Comparison of ENCODE assay signal across 7 cellular contexts in the genomic region with DNA sequence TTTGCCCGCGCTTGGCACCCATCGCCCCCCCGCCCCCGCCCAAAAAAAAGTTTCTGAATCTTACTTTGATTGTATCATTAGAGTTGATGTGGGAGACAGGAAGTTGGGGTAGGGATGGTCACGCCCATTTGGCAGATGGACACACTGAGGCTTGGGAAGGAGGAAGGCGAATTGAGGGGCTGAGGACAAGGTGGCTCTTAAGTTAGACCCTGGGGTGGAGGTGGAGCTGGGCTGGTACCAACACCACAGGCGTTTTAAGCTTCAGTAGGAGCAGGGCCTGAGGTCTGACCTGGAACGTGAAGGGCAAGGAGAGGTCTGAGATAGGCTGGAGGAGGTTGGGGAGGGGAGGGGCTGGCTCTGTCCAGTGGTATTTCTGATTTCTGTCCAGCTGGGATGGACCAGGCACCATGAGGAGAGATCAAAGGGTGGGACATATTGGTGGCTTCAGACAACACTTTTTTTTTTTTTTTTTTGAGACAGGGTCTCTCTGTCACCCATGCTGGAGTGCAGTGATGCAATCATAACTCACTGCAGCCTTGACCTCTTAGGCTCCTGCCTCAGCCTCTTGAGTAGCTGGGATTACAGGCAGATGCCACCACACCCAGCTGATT. TPM values are rescaled to one million over a fixed set of nuclear protein-coding genes. Genes with fewer than 3 reads are reported as not detected.
DNase-seq lines count a peak whose midpoint lies in the region; ATAC-seq, FAIRE-seq and TF ChIP-seq lines count a peak whose summit lies in the region.

No MANE protein-coding gene starts in this region.

- CTCF ChIA-PET in HCT116 (lab: Charles Lee), result interaction anchor here (0.6 to 7.3 kb wide), 6 partner anchors 8 to 267 kb away, joined by 3 to 112 read pairs (median 3); no protein-coding TSS in a partner anchor
- CTCF ChIA-PET in Panc1 (lab: Charles Lee), result interaction anchor here (1.3 kb wide), 1 partner anchor 152 kb away, joined by 6 read pairs; a partner anchor contains a TSS

- no peak for TF ChIP-seq POLR2A in HCT116 (IDR thresholded peaks at IDR 0.05; ENCODE audit: borderline replicate concordance, extremely low read depth, insufficient read depth, insufficient read length)
- TF ChIP-seq POLR2A in esophagus squamous epithelium (IDR thresholded peaks at IDR 0.05), result no peak

- POLR2A ChIA-PET in HCT116 (lab: Charles Lee) (interaction anchor here (0.6 to 6.0 kb wide), 5 partner anchors 10 to 168 kb away, joined by 3 to 36 read pairs (median 3); a partner anchor contains a TSS), Panc1 (lab: Charles Lee) (interaction anchor here (0.6 kb wide), 1 partner anchor 73 kb away, joined by 6 read pairs; no protein-coding TSS in a partner anchor)

- intact Hi-C loops in HCT116 (cut with micrococcal nuclease), result loop anchor here (5.0 to 10.0 kb wide), 4 partner anchors 152 to 410 kb away; a partner anchor contains a TSS
- intact Hi-C loops in Panc1 (cut with micrococcal nuclease; ENCODE audit: unreplicated experiment), result loop anchor here (5.0 to 10.0 kb wide), 3 partner anchors 152 to 270 kb away; a partner anchor contains a TSS
- intact Hi-C loops in esophagus squamous epithelium (cut with DNase I), result loop anchor here (5.0 kb wide), 1 partner anchor 47 kb away; no protein-coding TSS in a partner anchor

- BruUV-seq in HCT116 (replicated peaks; lab: Mats Ljungman, UMichigan) (TSS peak; percentile 90), Panc1 (replicated peaks; lab: Mats Ljungman, UMichigan) (no TSS peak)

- FAIRE-seq in D721Med (lab: Jason Lieb, UNC), result no peak

- H3K27me3 ChIP-seq in HCT116 (ENCODE audit: insufficient read depth, low read length) (no peaks in the 10 kb centered on the region), Panc1 (ENCODE audit: control insufficient read depth, insufficient read depth, low read length) (no peaks in the 10 kb centered on the region), esophagus squamous epithelium (no peaks in the 10 kb centered on the region)

- H3K27ac ChIP-seq in HCT116 (ENCODE audit: low read depth, low read length), result peak overlapping the region; percentile 88
- peak overlapping the region; percentile 37; the same call in 1 of the 2 replicates for H3K27ac ChIP-seq in Panc1 (ENCODE audit: low read length)
- peak overlapping the region; percentile 87 to 96 (median 95) for H3K27ac ChIP-seq in esophagus squamous epithelium
- H3K27ac ChIP-seq in skin epidermis, result peak overlapping the region in 20 of 21 experiments; percentile 46 to 93 (median 83)

- no peak for ATAC-seq in HCT116
- ATAC-seq in Panc1, result no peak
- ATAC-seq in HG02798 (IDR thresholded peaks at IDR 0.05; ENCODE audit: poor library complexity, unreplicated experiment), result no peak

- in situ Hi-C loops in Panc1 (cut with HindIII; ENCODE audit: low pct_unique_long_range_greater_than_20kb, low sequenced_read_pairs), result no loop called here

- H3K4me1 ChIP-seq in HCT116 (ENCODE audit: control insufficient read depth in 1 of 2, insufficient read depth in 2 of 2, low read length in 2 of 2), result peaks cover 62 to 80% of the 10 kb centered on the region in 2 experiments
- peaks cover 50% of the 10 kb centered on the region for H3K4me1 ChIP-seq in Panc1 (ENCODE audit: control insufficient read depth, insufficient read depth, low read length)
- peaks cover 29 to 80% (median 31%) of the 10 kb centered on the region in 3 donors for H3K4me1 ChIP-seq in esophagus squamous epithelium

- no peaks in the 10 kb centered on the region for H3K9me2 ChIP-seq in HCT116 (ENCODE audit: insufficient read depth)

- H3K9me3 ChIP-seq in HCT116 (ENCODE audit: control insufficient read depth in 1 of 2, insufficient read depth in 1 of 2, low read depth in 1 of 2, low read length in 2 of 2) (no peaks in the 10 kb centered on the region), Panc1 (ENCODE audit: control insufficient read depth, insufficient read depth, low read depth, low read length) (no peaks in the 10 kb centered on the region), esophagus squamous epithelium (no peaks in the 10 kb centered on the region)

- TF ChIP-seq CTCF in HCT116 (IDR thresholded peaks at IDR 0.05 in 2 of 3, conservative IDR thresholded peaks at IDR 0.05 in 1 of 3; ENCODE audit: borderline replicate concordance in 1 of 3, insufficient read depth in 1 of 3, low read depth in 2 of 3, low read length in 2 of 3) (no peak), Panc1 (IDR thresholded peaks at IDR 0.05) (no peak), esophagus squamous epithelium (IDR thresholded peaks at IDR 0.05) (no peak), D721Med (IDR thresholded peaks at IDR 0.05; ENCODE audit: insufficient read depth, missing control alignments) (no peak)

- RAD21 ChIA-PET in HCT116 (lab: Charles Lee; ENCODE audit: low non-redundant PET in 1 of 2, low total read pairs in 2 of 2, uncharacterized antibody in 2 of 2, unreplicated experiment in 2 of 2), result no interaction called here

- H3K79me2 ChIP-seq in HCT116 (ENCODE audit: insufficient read depth, low read length), result peaks cover 22% of the 10 kb centered on the region

- no peaks in the 10 kb centered on the region for H4K20me1 ChIP-seq in HCT116 (ENCODE audit: insufficient read depth)

- H3K4me3 ChIP-seq in HCT116 (replicated peaks in 1 of 2; ENCODE audit: low read depth in 1 of 2, low read length in 2 of 2) (peak overlapping the region; percentile 60 to 95), Panc1 (ENCODE audit: low read depth in 2 of 2, low read length in 2 of 2) (peak overlapping the region; percentile 42 to 50), esophagus squamous epithelium (peak overlapping the region; percentile 47 to 72 (median 70)), skin epidermis (peak overlapping the region; percentile 38 to 58 (median 45))

- peak overlapping the region; percentile 87 for H3K9ac ChIP-seq in HCT116 (ENCODE audit: low read length)

- WGBS in esophagus squamous epithelium, 2 donors, result 22 to 23% methylated on average over 4 of the region's 9 CpGs

- H3K36me3 ChIP-seq in HCT116 (ENCODE audit: control insufficient read depth in 1 of 2, insufficient read depth in 2 of 2, low read length in 2 of 2) (no peaks in the 10 kb centered on the region), Panc1 (ENCODE audit: control insufficient read depth, insufficient read depth, low read length) (no peaks in the 10 kb centered on the region; the same call in 1 of the 2 replicates), esophagus squamous epithelium (peaks cover 0 to 9% (median 0%) of the 10 kb centered on the region in 3 donors)

- TF ChIP-seq RAD21 in HCT116 (IDR thresholded peaks at IDR 0.05; ENCODE audit: low read depth), result no peak

- peak overlapping the region; percentile 100 for H3K4me2 ChIP-seq in HCT116 (ENCODE audit: low read length)

- DNase-seq in HCT116 (ENCODE audit: low read depth, low spot score) (no peak), Panc1 (ENCODE audit: low read depth, low spot score) (no peak), esophagus squamous epithelium (lab: John Stamatoyannopoulos, UW) (no peak), NCI-H1436 (lab: John Stamatoyannopoulos, UW) (no peak), D721Med (ENCODE audit: insufficient read length, low spot score) (no peak)

- H2AFZ ChIP-seq in HCT116 (ENCODE audit: low read depth, low read length, poor library complexity, severe bottlenecking), result no peak overlapping the region

TF ChIP-seq in HCT116, 20 proteins besides CTCF, POLR2A, EP300 and RAD21:
- TF ChIP-seq TCF7L2 (IDR thresholded peaks at IDR 0.05; ENCODE audit: borderline replicate concordance, extremely low read depth, insufficient read depth, insufficient read length) (peak; percentile 25), EZH2 (IDR thresholded peaks at IDR 0.05) (no peak)

RNA-seq across cellular contexts. Expression of a gene that starts 0.8 kb away (rescaled TPM):
- 30.1 TPM for total RNA-seq in HCT116 (2021; ENCODE audit: unreplicated experiment)
- 19.3 TPM in 2 replicates for polyA plus RNA-seq in HCT116 (2012)
- 4.1 TPM for total RNA-seq in Panc1 (2021; ENCODE audit: unreplicated experiment)
- 3.1 TPM for polyA plus RNA-seq in Panc1 (2012; ENCODE audit: insufficient read length)
- total RNA-seq in esophagus squamous epithelium, result 10 to 100 TPM; 16.4 to 48.5 (median 25.0) TPM

RNA-seq across cellular contexts. Expression of a gene that starts 33.2 kb away (rescaled TPM):
- 48.1 TPM for total RNA-seq in HCT116 (2021; ENCODE audit: unreplicated experiment)
- polyA plus RNA-seq in HCT116 (2012), result 43.5 and 70.0 TPM in 2 replicates
- total RNA-seq in Panc1 (2021; ENCODE audit: unreplicated experiment), result 186 TPM
- 280 TPM for polyA plus RNA-seq in Panc1 (2012; ENCODE audit: insufficient read length)
- 10 to 100 TPM; 29.5 to 44.0 (median 31.8) TPM for total RNA-seq in esophagus squamous epithelium

RNA-seq across cellular contexts. Expression of a gene that starts 34.9 kb away (rescaled TPM):
- total RNA-seq in HCT116 (2021; ENCODE audit: unreplicated experiment), result 62.1 TPM
- polyA plus RNA-seq in HCT116 (2012), result 46.8 and 54.0 TPM in 2 replicates
- 54.5 TPM for total RNA-seq in Panc1 (2021; ENCODE audit: unreplicated experiment)
- 84.8 TPM for polyA plus RNA-seq in Panc1 (2012; ENCODE audit: insufficient read length)
- total RNA-seq in esophagus squamous epithelium, result 10 to 100 TPM; 14.9 to 23.3 (median 17.0) TPM

RNA-seq across cellular contexts. Expression of a gene that starts 42.2 kb away (rescaled TPM):
- total RNA-seq in HCT116 (2021; ENCODE audit: unreplicated experiment) (44.2 TPM), Panc1 (2021; ENCODE audit: unreplicated experiment) (46.4 TPM), esophagus squamous epithelium (1 to 10 TPM; 3.6 to 9.0 (median 6.1) TPM)
- polyA plus RNA-seq in HCT116 (2012), result 37.5 and 38.1 TPM in 2 replicates
- polyA plus RNA-seq in Panc1 (2012; ENCODE audit: insufficient read length), result 57.8 TPM

Comparison
In these comparisons a context has a peak if more than half of its experiments do, and no peak if none do; other contexts are left out.
1. H3K27ac ChIP-seq: peak in every context shown above with its lines; median percentile 95 in esophagus squamous epithelium; 88 in HCT116; 83 in skin epidermis; 37 in Panc1.